8 cellular contexts compared by ENCODE assay signal in the genomic region with DNA sequence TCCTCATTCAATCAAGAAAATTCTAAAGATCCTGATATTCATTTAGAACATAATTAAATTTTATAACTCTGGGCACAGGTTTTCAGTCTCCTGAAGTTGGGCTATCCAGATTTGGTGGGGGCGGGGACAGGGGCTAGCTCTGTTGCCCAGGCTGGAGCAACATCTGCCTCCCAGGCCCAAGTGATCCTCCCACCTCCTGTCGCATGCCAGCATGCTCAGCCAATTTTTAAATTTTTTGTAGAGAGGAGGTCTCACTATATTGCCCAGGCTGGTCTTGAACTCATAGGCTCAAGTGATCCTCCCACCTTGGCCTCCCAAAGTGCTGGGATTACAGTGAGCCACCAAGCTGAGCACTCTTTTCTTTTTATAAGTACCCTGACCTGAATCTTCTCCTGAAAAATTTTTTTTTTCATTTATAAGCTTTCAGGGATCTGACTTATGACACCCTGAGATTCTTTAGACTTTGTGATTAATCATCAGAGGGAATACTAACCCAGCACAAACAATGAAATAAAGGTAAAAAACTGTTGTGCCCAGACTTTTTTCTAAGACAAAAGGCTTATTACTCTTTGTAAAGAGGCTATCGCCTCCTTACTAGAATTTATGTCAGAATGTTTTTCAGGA.
DNase-seq lines count a peak whose midpoint lies in the region; ATAC-seq and TF ChIP-seq lines count a peak whose summit lies in the region.

No MANE protein-coding gene starts in this region.

- no peak for TF ChIP-seq CTCF in right atrium auricular region (IDR thresholded peaks at IDR 0.05)
- TF ChIP-seq CTCF in testis (IDR thresholded peaks at IDR 0.05) = no peak
- no peak for TF ChIP-seq CTCF in neural progenitor cell (IDR thresholded peaks at IDR 0.05)

- peaks cover 3% of the 10 kb centered on the region for H3F3A ChIP-seq in neural progenitor cell (ENCODE audit: low read depth)

- H3K27me3 Mint-ChIP-seq in activated CD4-positive, alpha-beta memory T cell treated with anti-CD3 and anti-CD28 coated beads, Interleukin-2, amount 10 ng/mL, durations not matched to agents 7 days and 5 days = no peaks in the 10 kb centered on the region
- peaks cover 3% of the 10 kb centered on the region for H3K27me3 Mint-ChIP-seq in neural progenitor cell (ENCODE audit: insufficient read depth, low read depth)

- no peaks in the 10 kb centered on the region for H3K9me3 Mint-ChIP-seq in activated CD4-positive, alpha-beta memory T cell treated with anti-CD3 and anti-CD28 coated beads, Interleukin-2, amount 10 ng/mL, durations not matched to agents 7 days and 5 days
- no peaks in the 10 kb centered on the region for H3K9me3 Mint-ChIP-seq in neural progenitor cell

- H3K9ac ChIP-seq in stomach smooth muscle (ENCODE audit: low read length in 2 of 2) = peak overlapping the region in 1 of 2 donors; percentile 51
- H3K9ac ChIP-seq in neural progenitor cell = no peak overlapping the region

- H4K20me1 ChIP-seq in neural progenitor cell (ENCODE audit: low read depth) = no peaks in the 10 kb centered on the region

- POLR2A ChIA-PET in activated CD4-positive, alpha-beta memory T cell treated with anti-CD3 and anti-CD28 coated beads, Interleukin-2, amount 10 ng/mL, durations not matched to agents 7 days and 5 days (lab: Charles Lee) = interaction anchor here (1.0 to 29.7 kb wide), 13 partner anchors 13 to 1498 kb away, joined by 3 to 2499 read pairs (median 30); partner anchors contain the start of genes CLTC, PTRH2, RPS6KB1 and TUBD1

- WGBS in testis, 2 donors = 83% methylated on average over 3 of the region's 3 CpGs

- H3K27ac ChIP-seq in KOPT-K1 (ENCODE audit: low read depth, low read length, poor library complexity, severe bottlenecking) = peak overlapping the region; percentile 80
- peak overlapping the region; percentile 70 to 85 for H3K27ac ChIP-seq in right atrium auricular region
- H3K27ac ChIP-seq in stomach smooth muscle (ENCODE audit: low read length) = peak overlapping the region; percentile 37
- no peak overlapping the region for H3K27ac ChIP-seq in testis
- H3K27ac ChIP-seq in neural progenitor cell = no peak overlapping the region

- DNase-seq in activated CD4-positive, alpha-beta memory T cell treated with anti-CD3 and anti-CD28 coated beads, Interleukin-2, amount 10 ng/mL, durations not matched to agents 7 days and 5 days = peak; percentile 53
- DNase-seq in right atrium auricular region (ENCODE audit: low spot score) = no peak
- no peak for DNase-seq in testis
- DNase-seq in neural progenitor cell (ENCODE audit: low spot score) = no peak

- no peaks in the 10 kb centered on the region for H3K79me2 ChIP-seq in neural progenitor cell (ENCODE audit: low read depth)

- H3K27me3 ChIP-seq in right atrium auricular region (no peaks in the 10 kb centered on the region), stomach smooth muscle (ENCODE audit: control insufficient read depth in 1 of 2, insufficient read depth in 2 of 2, low read length in 2 of 2) (no peaks in the 10 kb centered on the region), testis (no peaks in the 10 kb centered on the region), neural progenitor cell (no peaks in the 10 kb centered on the region)

- H3K4me3 ChIP-seq in right atrium auricular region (no peak overlapping the region), stomach smooth muscle (ENCODE audit: low read length in 2 of 2) (no peak overlapping the region), testis (no peak overlapping the region), neural progenitor cell (no peak overlapping the region)

- peaks cover 35% of the 10 kb centered on the region for H3K36me3 Mint-ChIP-seq in activated CD4-positive, alpha-beta memory T cell treated with anti-CD3 and anti-CD28 coated beads, Interleukin-2, amount 10 ng/mL, durations not matched to agents 7 days and 5 days (ENCODE audit: low read depth)
- peaks cover 1% of the 10 kb centered on the region for H3K36me3 Mint-ChIP-seq in neural progenitor cell

- H3K36me3 ChIP-seq in KOPT-K1 (ENCODE audit: insufficient read depth, low read length) (0 out of 2 replicates have a peak, but pooled peaks cover 7% of the 10 kb centered on the region), right atrium auricular region (no peaks in the 10 kb centered on the region), stomach smooth muscle (ENCODE audit: control insufficient read depth in 2 of 2, insufficient read depth in 2 of 2, low read length in 2 of 2) (no peaks in the 10 kb centered on the region), testis (ENCODE audit: low read depth, missing control alignments) (no peaks in the 10 kb centered on the region), neural progenitor cell (no peaks in the 10 kb centered on the region)

- TF ChIP-seq POLR2A in testis (IDR thresholded peaks at IDR 0.05) = no peak

- peak overlapping the region; percentile 77 for H3K4me3 Mint-ChIP-seq in activated CD4-positive, alpha-beta memory T cell treated with anti-CD3 and anti-CD28 coated beads, Interleukin-2, amount 10 ng/mL, durations not matched to agents 7 days and 5 days
- H3K4me3 Mint-ChIP-seq in neural progenitor cell = no peak overlapping the region

- peak overlapping the region; percentile 96 for H3K27ac Mint-ChIP-seq in activated CD4-positive, alpha-beta memory T cell treated with anti-CD3 and anti-CD28 coated beads, Interleukin-2, amount 10 ng/mL, durations not matched to agents 7 days and 5 days
- no peak overlapping the region for H3K27ac Mint-ChIP-seq in neural progenitor cell

- no peak overlapping the region for H2AFZ ChIP-seq in neural progenitor cell (replicated peaks)

- peaks cover 77% of the 10 kb centered on the region for H3K4me1 Mint-ChIP-seq in activated CD4-positive, alpha-beta memory T cell treated with anti-CD3 and anti-CD28 coated beads, Interleukin-2, amount 10 ng/mL, durations not matched to agents 7 days and 5 days
- H3K4me1 Mint-ChIP-seq in neural progenitor cell = peaks cover 23% of the 10 kb centered on the region

- CTCF ChIA-PET in activated CD4-positive, alpha-beta memory T cell treated with anti-CD3 and anti-CD28 coated beads, Interleukin-2, amount 10 ng/mL, durations not matched to agents 7 days and 5 days (lab: Charles Lee) = interaction anchor here (0.8 to 5.2 kb wide), 7 partner anchors 8 to 78 kb away, joined by 3 to 62 read pairs (median 11); no protein-coding TSS in a partner anchor

- ATAC-seq in HG03442 (IDR thresholded peaks at IDR 0.05; ENCODE audit: unreplicated experiment) = no peak
- no peak for ATAC-seq in GM19455 (IDR thresholded peaks at IDR 0.05; ENCODE audit: unreplicated experiment)

- intact Hi-C loops in testis (cut with DNase I; ENCODE audit: low total_unique reads) = no loop called here

- H3K4me1 ChIP-seq in right atrium auricular region (peaks cover 0 to 51% of the 10 kb centered on the region in 2 donors), stomach smooth muscle (ENCODE audit: control insufficient read depth, insufficient read depth, low read length) (peaks cover 20% of the 10 kb centered on the region), testis (peaks cover 7% of the 10 kb centered on the region), neural progenitor cell (peaks cover 4% of the 10 kb centered on the region)

- H3K4me2 ChIP-seq in neural progenitor cell = no peak overlapping the region

- no peaks in the 10 kb centered on the region for H3K9me3 ChIP-seq in KOPT-K1 (ENCODE audit: insufficient read depth, low read length, poor library complexity, severe bottlenecking)
- H3K9me3 ChIP-seq in right atrium auricular region = no peaks in the 10 kb centered on the region
- H3K9me3 ChIP-seq in stomach smooth muscle (ENCODE audit: control insufficient read depth in 2 of 2, low read length in 2 of 2) = no peaks in the 10 kb centered on the region
- no peaks in the 10 kb centered on the region for H3K9me3 ChIP-seq in testis
- no peaks in the 10 kb centered on the region for H3K9me3 ChIP-seq in neural progenitor cell (ENCODE audit: low read depth)

Comparison
In these comparisons a context has a peak if more than half of its experiments do, and no peak if none do; other contexts are left out.
1. H3K27ac ChIP-seq: peak in KOPT-K1 (single experiment), right atrium auricular region (2 of 2) and stomach smooth muscle (single experiment); none in testis (0 of 2) and neural progenitor cell (single experiment).